In genomic region chr17:41548844-41549595, GRCh38 we compare ENCODE assay signal across 8 cellular contexts. TPM values are rescaled to one million over a fixed set of nuclear protein-coding genes. Genes with fewer than 3 reads are reported as not detected.
DNase-seq lines count a peak whose midpoint lies in the region; ATAC-seq and TF ChIP-seq lines count a peak whose summit lies in the region.

No MANE protein-coding gene starts in this region.

- H3K4me1 Mint-ChIP-seq in activated CD4-positive, alpha-beta T cell treated with anti-CD3 and anti-CD28 coated beads, Interleukin-2, amount 10 ng/mL, durations not matched to agents 24 days and 14 days, result peaks cover 19% of the 10 kb centered on the region

- intact Hi-C loops in activated CD4-positive, alpha-beta T cell treated with anti-CD3 and anti-CD28 coated beads, Interleukin-2, amount 10 ng/mL, durations not matched to agents 24 days and 14 days (cut with micrococcal nuclease), result loop anchor here (1.0 to 10.0 kb wide), 6 partner anchors 30 to 744 kb away; no protein-coding TSS in a partner anchor
- intact Hi-C loops in left colon (cut with DNase I, micrococcal nuclease), result loop anchor here in 1 of 2 donors (5.0 to 10.0 kb wide), 2 partner anchors 98 to 644 kb away; no protein-coding TSS in a partner anchor

- DNase-seq in DMS 273 (lab: John Stamatoyannopoulos, UW; ENCODE audit: unreplicated experiment), result peak; percentile 93
- DNase-seq in NCI-H460 (ENCODE audit: extremely low read depth, low read depth), result peak; percentile 89
- DNase-seq in activated CD4-positive, alpha-beta T cell treated with anti-CD3 and anti-CD28 coated beads, Interleukin-2, amount 10 ng/mL, durations not matched to agents 24 days and 14 days, result peak; percentile 95
- peak; percentile 80 for DNase-seq in coronary artery (ENCODE audit: low spot score)
- DNase-seq in left colon, result peak; percentile 87 to 94
- DNase-seq in stimulated activated CD4-positive, alpha-beta T cell treated with anti-CD3 and anti-CD28 coated beads, Interleukin-1b, Interleukin-23, amount 100 ng/mL, for 1 hour (ENCODE audit: low read depth in 2 of 2), result peak; percentile 60 to 69

- H3K36me3 Mint-ChIP-seq in activated CD4-positive, alpha-beta T cell treated with anti-CD3 and anti-CD28 coated beads, Interleukin-2, amount 10 ng/mL, durations not matched to agents 24 days and 14 days (ENCODE audit: low read depth), result peaks cover 4% of the 10 kb centered on the region

- peak overlapping the region; percentile 82 for H3K27ac Mint-ChIP-seq in activated CD4-positive, alpha-beta T cell treated with anti-CD3 and anti-CD28 coated beads, Interleukin-2, amount 10 ng/mL, durations not matched to agents 24 days and 14 days

- H3K4me3 ChIP-seq in coronary artery, result peak overlapping the region; percentile 50

- peaks cover 13% of the 10 kb centered on the region for H3K27me3 Mint-ChIP-seq in activated CD4-positive, alpha-beta T cell treated with anti-CD3 and anti-CD28 coated beads, Interleukin-2, amount 10 ng/mL, durations not matched to agents 24 days and 14 days

- peak overlapping the region; percentile 66 for H3K4me3 Mint-ChIP-seq in activated CD4-positive, alpha-beta T cell treated with anti-CD3 and anti-CD28 coated beads, Interleukin-2, amount 10 ng/mL, durations not matched to agents 24 days and 14 days

- H3K27ac ChIP-seq in coronary artery, result peak overlapping the region in 1 of 2 donors; percentile 81

- TF ChIP-seq CTCF in coronary artery (IDR thresholded peaks at IDR 0.05), result peak; percentile 91

- ATAC-seq in HG02759 (IDR thresholded peaks at IDR 0.05; ENCODE audit: unreplicated experiment) (peak; percentile 79), left colon (peak; percentile 69), HG03025 (IDR thresholded peaks at IDR 0.05; ENCODE audit: low FRiP score, unreplicated experiment) (no peak)

- H3K9me3 Mint-ChIP-seq in activated CD4-positive, alpha-beta T cell treated with anti-CD3 and anti-CD28 coated beads, Interleukin-2, amount 10 ng/mL, durations not matched to agents 24 days and 14 days, result peaks cover 12% of the 10 kb centered on the region

RNA-seq across cellular contexts. Expression of gene KRT19, which starts 20.9 kb away (rescaled TPM):
- 1,671 and 1,675 TPM in 2 replicates for total RNA-seq in NCI-H460 (2014; rRNA removed; shearing (Covaris generic))
- 1,767 and 1,798 TPM in 2 replicates for polyA plus RNA-seq in NCI-H460 (2014; cell fraction: nucleus; rRNA removed)
- total RNA-seq in activated CD4-positive, alpha-beta T cell treated with anti-CD3 and anti-CD28 coated beads, Interleukin-2, amount 10 ng/mL, durations not matched to agents 24 days and 14 days, result not detected in 2 replicates
- total RNA-seq in left colon, result 1,000 to 10,000 TPM; 1,911 to 3,076 TPM

RNA-seq across cellular contexts. Expression of gene KRT9, which starts 22.8 kb away (rescaled TPM):
- total RNA-seq in NCI-H460 (2014; rRNA removed; shearing (Covaris generic)), result not detected in 2 replicates
- polyA plus RNA-seq in NCI-H460 (2014; cell fraction: nucleus; rRNA removed), result not detected in 2 replicates
- total RNA-seq in activated CD4-positive, alpha-beta T cell treated with anti-CD3 and anti-CD28 coated beads, Interleukin-2, amount 10 ng/mL, durations not matched to agents 24 days and 14 days, result not detected in 2 replicates
- not detected for total RNA-seq in left colon

RNA-seq across cellular contexts. Expression of gene KRT15, which starts 30.3 kb away (rescaled TPM):
- 3.7 and 6.0 TPM in 2 replicates for total RNA-seq in NCI-H460 (2014; rRNA removed; shearing (Covaris generic))
- polyA plus RNA-seq in NCI-H460 (2014; cell fraction: nucleus; rRNA removed), result 4.4 and 5.8 TPM in 2 replicates
- not detected in 2 replicates for total RNA-seq in activated CD4-positive, alpha-beta T cell treated with anti-CD3 and anti-CD28 coated beads, Interleukin-2, amount 10 ng/mL, durations not matched to agents 24 days and 14 days
- 10 to 100 TPM in 1 of 2 donors, 1 to 10 TPM in 1; 6.8 to 30.9 TPM for total RNA-seq in left colon

RNA-seq across cellular contexts. Expression of gene KRT14, which starts 37.7 kb away (rescaled TPM):
- total RNA-seq in NCI-H460 (2014; rRNA removed; shearing (Covaris generic)), result not detected in 2 replicates
- not detected in 2 replicates for polyA plus RNA-seq in NCI-H460 (2014; cell fraction: nucleus; rRNA removed)
- total RNA-seq in activated CD4-positive, alpha-beta T cell treated with anti-CD3 and anti-CD28 coated beads, Interleukin-2, amount 10 ng/mL, durations not matched to agents 24 days and 14 days, result not detected in 2 replicates
- total RNA-seq in left colon, result under 1 TPM; 0.25 to 0.40 TPM

RNA-seq across cellular contexts. Expression of gene KRT13, which starts 43.6 kb away (rescaled TPM):
- total RNA-seq in NCI-H460 (2014; rRNA removed; shearing (Covaris generic)), result not detected in 2 replicates
- polyA plus RNA-seq in NCI-H460 (2014; cell fraction: nucleus; rRNA removed), result not detected in 2 replicates
- not detected in 2 replicates for total RNA-seq in activated CD4-positive, alpha-beta T cell treated with anti-CD3 and anti-CD28 coated beads, Interleukin-2, amount 10 ng/mL, durations not matched to agents 24 days and 14 days
- under 1 TPM in 1 of 2 donors, not detected in 1; 0.82 TPM for total RNA-seq in left colon

Comparison
In these comparisons a context has a peak if more than half of its experiments do, and no peak if none do; other contexts are left out.
1. RNA of gene KRT19, which starts 20.9 kb away (total RNA-seq): 1,911 to 3,076 TPM in left colon and 1,671 to 1,675 TPM in NCI-H460; not detected in activated CD4-positive, alpha-beta T cell treated with anti-CD3 and anti-CD28 coated beads, Interleukin-2, amount 10 ng/mL, durations not matched to agents 24 days and 14 days; every median in the first group is over 1,000 times any median in the second.
2. Peak in every context shown above with its lines, with median percentiles within 50 percentile points of each other: DNase-seq.